Comparison of ENCODE assay signal across 26 cellular contexts in genomic region chrX:57104406-57104805, GRCh38. TPM values are rescaled to one million over a fixed set of nuclear protein-coding genes. Genes with fewer than 3 reads are reported as not detected.
DNase-seq lines count a peak whose midpoint lies in the region; ATAC-seq and TF ChIP-seq lines count a peak whose summit lies in the region.
"Had no signal": no experiment of that assay in that cellular context is flagged by ENCODE, and none has a peak within 500 bp of the region (broad histone marks: within the 10 kb centered on the region; RNA-seq: fewer than 3 reads in every experiment).

No MANE protein-coding gene starts in this region.

- no peaks in the 10 kb centered on the region for H3F3A ChIP-seq in SK-N-SH (replicated peaks; ENCODE audit: insufficient read depth)

- DNase-seq in SK-N-SH (no peak), KBM-7 (peak; percentile 7), dermis blood vessel endothelial cell (peak; percentile 1), transverse colon (peak; percentile 15), GM19238 (ENCODE audit: insufficient read length, low spot score) (no peak), HAP-1 (ENCODE audit: low spot score in 2 of 2) (no peak)
- DNase-seq: 8988T; CD4-positive, CD25-positive, alpha-beta regulatory T cell; COR-L47; DMS53; GF-D8; IMR-90; NCI-H1048; NCI-H1417; NCI-H1694; NCI-H2029 treated with DMSO at 0.1 percent for 48 hours; NCI-H2171 treated with DMSO at 0.1 percent for 48 hours; NCI-H524; NK-92 treated with Interleukin-12 subunit alpha and Interleukin-12 subunit beta, amount 100 ng/mL, for 24 hours; PC-9; SHP77; SW 1271 had no signal

- CTCF ChIA-PET in SK-N-SH (lab: Yijun Ruan, JAX) = interaction anchor here (1.4 kb wide), 1 partner anchor 126 kb away, joined by 3 read pairs; no protein-coding TSS in a partner anchor

- POLR2A ChIA-PET in SK-N-SH (lab: Yijun Ruan, JAX) = no interaction called here

- TF ChIP-seq CTCF in SK-N-SH (IDR thresholded peaks at IDR 0.05) = no peak; the same call in 1 of the 2 replicates
- TF ChIP-seq CTCF in transverse colon (IDR thresholded peaks at IDR 0.05) = peak in 2 of 5 experiments; percentile 10 to 40

- in situ Hi-C loops in KBM-7 (cut with MboI; ENCODE audit: low pct_unique_long_range_greater_than_20kb, low sequenced_read_pairs) (loop anchor here (25.0 kb wide), 2 partner anchors 108 to 483 kb away; partner anchors contain the start of gene ZXDB), transverse colon (cut with MboI; ENCODE audit: low pct_ligation_motif_present in 1 of 4, low pct_unique_long_range_greater_than_20kb in 1 of 4, low sequenced_read_pairs in 3 of 4) (no loop called here), HAP-1 (cut with MboI; ENCODE audit: low sequenced_read_pairs) (no loop called here)

- H3K9me2 ChIP-seq in SK-N-SH = no peaks in the 10 kb centered on the region

- H3K36me3 ChIP-seq in SK-N-SH (replicated peaks in 1 of 2; ENCODE audit: control insufficient read depth in 1 of 2, insufficient read depth in 2 of 2, low read length in 1 of 2) = no peaks in the 10 kb centered on the region
- no peaks in the 10 kb centered on the region for H3K36me3 ChIP-seq in transverse colon
- H3K36me3 ChIP-seq in HAP-1 (replicated peaks) = peaks cover 3% of the 10 kb centered on the region; the same call in 1 of the 2 replicates

- H3K27me3 ChIP-seq in SK-N-SH (ENCODE audit: insufficient read depth) (no peaks in the 10 kb centered on the region), transverse colon (no peaks in the 10 kb centered on the region), HAP-1 (ENCODE audit: low read depth) (no peaks in the 10 kb centered on the region)

- H3K9me3 ChIP-seq in SK-N-SH (no peaks in the 10 kb centered on the region), transverse colon (no peaks in the 10 kb centered on the region), HAP-1 (no peaks in the 10 kb centered on the region)

- H3K79me2 ChIP-seq in SK-N-SH (ENCODE audit: insufficient read depth) = no peaks in the 10 kb centered on the region

- H3K4me1 ChIP-seq in SK-N-SH (ENCODE audit: control insufficient read depth in 1 of 2, insufficient read depth in 2 of 2, low read depth in 1 of 2, low read length in 1 of 2) (no peaks in the 10 kb centered on the region), transverse colon (no peaks in the 10 kb centered on the region), HAP-1 (peaks cover 4% of the 10 kb centered on the region)
- H3K4me1 ChIP-seq: BLaER1 had no signal

- H2AFZ ChIP-seq in SK-N-SH (ENCODE audit: low read depth) = no peak overlapping the region
- H2AFZ ChIP-seq: PC-9 had no signal

- no peak for TF ChIP-seq EP300 in SK-N-SH (IDR thresholded peaks at IDR 0.05; ENCODE audit: borderline replicate concordance in 1 of 2, low read depth in 1 of 2, low read length in 1 of 2)
- no peak for TF ChIP-seq EP300 in transverse colon (IDR thresholded peaks at IDR 0.05; ENCODE audit: low read depth)

- no peak overlapping the region for H3K4me2 ChIP-seq in SK-N-SH
- H3K4me2 ChIP-seq: BLaER1, PC-9 had no signal

- no peak for ATAC-seq in SK-N-SH treated with all-trans-retinoic acid at 6 μM for 48 hours
- no peak for ATAC-seq in GM19397 (IDR thresholded peaks at IDR 0.05; ENCODE audit: unreplicated experiment)

- H3K27ac ChIP-seq in SK-N-SH (ENCODE audit: low read depth in 2 of 2, low read length in 1 of 2) = no peak overlapping the region
- no peak overlapping the region for H3K27ac ChIP-seq in transverse colon
- H3K27ac ChIP-seq: BLaER1, PC-9, RWPE1 had no signal

- TF ChIP-seq POLR2A in transverse colon (IDR thresholded peaks at IDR 0.05) = no peak

- H3K4me3 ChIP-seq in SK-N-SH (ENCODE audit: low read depth in 2 of 2, low read length in 1 of 2) = no peak overlapping the region
- H3K4me3 ChIP-seq in transverse colon = no peak overlapping the region
- H3K4me3 ChIP-seq in HAP-1 = no peak overlapping the region
- H3K4me3 ChIP-seq: BLaER1, PC-9 had no signal

- WGBS in SK-N-SH (ENCODE audit: low lambda C conversion rate) = 48% methylated on average over 4 of the region's 4 CpGs
- 58% methylated on average over 4 of the region's 4 CpGs; no CpG with 5 or more reads in 1 of the 2 donors for WGBS in transverse colon (ENCODE audit: low coverage in 1 of 2), 2 donors

- intact Hi-C loops in transverse colon (cut with DNase I; ENCODE audit: low total_unique reads) = no loop called here

- no peak overlapping the region for H3K9ac ChIP-seq in SK-N-SH
- H3K9ac ChIP-seq: BLaER1 had no signal

- TF ChIP-seq RAD21 in SK-N-SH (IDR thresholded peaks at IDR 0.05; ENCODE audit: low read length) = peak; percentile 8; the same call in 1 of the 2 replicates

- H4K20me1 ChIP-seq in SK-N-SH (ENCODE audit: insufficient read depth) = no peaks in the 10 kb centered on the region
- H4K20me1 ChIP-seq: BLaER1 had no signal

TF ChIP-seq in SK-N-SH, 30 proteins besides CTCF, POLR2A, EP300 and RAD21:
- TF ChIP-seq, protein P1, sequence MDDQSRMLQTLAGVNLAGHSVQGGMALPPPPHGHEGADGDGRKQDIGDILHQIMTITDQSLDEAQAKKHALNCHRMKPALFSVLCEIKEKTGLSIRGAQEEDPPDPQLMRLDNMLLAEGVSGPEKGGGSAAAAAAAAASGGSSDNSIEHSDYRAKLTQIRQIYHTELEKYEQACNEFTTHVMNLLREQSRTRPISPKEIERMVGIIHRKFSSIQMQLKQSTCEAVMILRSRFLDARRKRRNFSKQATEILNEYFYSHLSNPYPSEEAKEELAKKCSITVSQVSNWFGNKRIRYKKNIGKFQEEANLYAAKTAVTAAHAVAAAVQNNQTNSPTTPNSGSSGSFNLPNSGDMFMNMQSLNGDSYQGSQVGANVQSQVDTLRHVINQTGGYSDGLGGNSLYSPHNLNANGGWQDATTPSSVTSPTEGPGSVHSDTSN (IDR thresholded peaks at IDR 0.05) = no peak
- TF ChIP-seq RXRA (IDR thresholded peaks at IDR 0.05; ENCODE audit: borderline replicate concordance, low read depth) (no peak), GABPA (IDR thresholded peaks at IDR 0.05; ENCODE audit: low read depth) (no peak), ELF1 (IDR thresholded peaks at IDR 0.05) (no peak)

TF ChIP-seq in SK-N-SH treated with all-trans-retinoic acid at 6 μM for 48 hours, 23 proteins besides CTCF, POLR2A, EP300 and RAD21 (continues in another document):
- TF ChIP-seq TOX (CRISPR knock-in tag; IDR thresholded peaks at IDR 0.05; ENCODE audit: borderline replicate concordance) (no peak), ESRRG (CRISPR knock-in tag; IDR thresholded peaks at IDR 0.05) (no peak), GLIS3 (CRISPR knock-in tag; IDR thresholded peaks at IDR 0.05) (no peak), ZNF565 (CRISPR knock-in tag; conservative IDR thresholded peaks at IDR 0.05; ENCODE audit: low read depth) (no peak), ZFP3 (CRISPR knock-in tag; IDR thresholded peaks at IDR 0.05) (no peak), CSDC2 (CRISPR knock-in tag; IDR thresholded peaks at IDR 0.05) (no peak), BACH2 (CRISPR knock-in tag; IDR thresholded peaks at IDR 0.05; ENCODE audit: borderline replicate concordance) (no peak), SNAI2 (CRISPR knock-in tag; IDR thresholded peaks at IDR 0.05) (no peak)
- TF ChIP-seq, protein P2, sequence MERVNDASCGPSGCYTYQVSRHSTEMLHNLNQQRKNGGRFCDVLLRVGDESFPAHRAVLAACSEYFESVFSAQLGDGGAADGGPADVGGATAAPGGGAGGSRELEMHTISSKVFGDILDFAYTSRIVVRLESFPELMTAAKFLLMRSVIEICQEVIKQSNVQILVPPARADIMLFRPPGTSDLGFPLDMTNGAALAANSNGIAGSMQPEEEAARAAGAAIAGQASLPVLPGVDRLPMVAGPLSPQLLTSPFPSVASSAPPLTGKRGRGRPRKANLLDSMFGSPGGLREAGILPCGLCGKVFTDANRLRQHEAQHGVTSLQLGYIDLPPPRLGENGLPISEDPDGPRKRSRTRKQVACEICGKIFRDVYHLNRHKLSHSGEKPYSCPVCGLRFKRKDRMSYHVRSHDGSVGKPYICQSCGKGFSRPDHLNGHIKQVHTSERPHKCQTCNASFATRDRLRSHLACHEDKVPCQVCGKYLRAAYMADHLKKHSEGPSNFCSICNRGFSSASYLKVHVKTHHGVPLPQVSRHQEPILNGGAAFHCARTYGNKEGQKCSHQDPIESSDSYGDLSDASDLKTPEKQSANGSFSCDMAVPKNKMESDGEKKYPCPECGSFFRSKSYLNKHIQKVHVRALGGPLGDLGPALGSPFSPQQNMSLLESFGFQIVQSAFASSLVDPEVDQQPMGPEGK (CRISPR knock-in tag; IDR thresholded peaks at IDR 0.05; ENCODE audit: borderline replicate concordance) = no peak
- TF ChIP-seq, protein P3, sequence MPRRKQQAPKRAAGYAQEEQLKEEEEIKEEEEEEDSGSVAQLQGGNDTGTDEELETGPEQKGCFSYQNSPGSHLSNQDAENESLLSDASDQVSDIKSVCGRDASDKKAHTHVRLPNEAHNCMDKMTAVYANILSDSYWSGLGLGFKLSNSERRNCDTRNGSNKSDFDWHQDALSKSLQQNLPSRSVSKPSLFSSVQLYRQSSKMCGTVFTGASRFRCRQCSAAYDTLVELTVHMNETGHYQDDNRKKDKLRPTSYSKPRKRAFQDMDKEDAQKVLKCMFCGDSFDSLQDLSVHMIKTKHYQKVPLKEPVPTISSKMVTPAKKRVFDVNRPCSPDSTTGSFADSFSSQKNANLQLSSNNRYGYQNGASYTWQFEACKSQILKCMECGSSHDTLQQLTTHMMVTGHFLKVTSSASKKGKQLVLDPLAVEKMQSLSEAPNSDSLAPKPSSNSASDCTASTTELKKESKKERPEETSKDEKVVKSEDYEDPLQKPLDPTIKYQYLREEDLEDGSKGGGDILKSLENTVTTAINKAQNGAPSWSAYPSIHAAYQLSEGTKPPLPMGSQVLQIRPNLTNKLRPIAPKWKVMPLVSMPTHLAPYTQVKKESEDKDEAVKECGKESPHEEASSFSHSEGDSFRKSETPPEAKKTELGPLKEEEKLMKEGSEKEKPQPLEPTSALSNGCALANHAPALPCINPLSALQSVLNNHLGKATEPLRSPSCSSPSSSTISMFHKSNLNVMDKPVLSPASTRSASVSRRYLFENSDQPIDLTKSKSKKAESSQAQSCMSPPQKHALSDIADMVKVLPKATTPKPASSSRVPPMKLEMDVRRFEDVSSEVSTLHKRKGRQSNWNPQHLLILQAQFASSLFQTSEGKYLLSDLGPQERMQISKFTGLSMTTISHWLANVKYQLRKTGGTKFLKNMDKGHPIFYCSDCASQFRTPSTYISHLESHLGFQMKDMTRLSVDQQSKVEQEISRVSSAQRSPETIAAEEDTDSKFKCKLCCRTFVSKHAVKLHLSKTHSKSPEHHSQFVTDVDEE (CRISPR knock-in tag; IDR thresholded peaks at IDR 0.05) = no peak

RNA-seq across cellular contexts. Expression of gene SPIN2B, which starts 16.9 kb away (rescaled TPM):
- polyA plus RNA-seq in SK-N-SH (2012; rRNA removed) = 16.9 and 20.2 TPM in 2 replicates
- polyA plus RNA-seq in SK-N-SH (2012; cell fraction: cytosol; rRNA removed) = 16.3 and 20.5 TPM in 2 replicates
- 46.1 and 53.6 TPM in 2 replicates for polyA plus RNA-seq in SK-N-SH (2012; cell fraction: nucleus; rRNA removed)
- total RNA-seq in dermis blood vessel endothelial cell = 8.7 and 9.9 TPM in 2 replicates
- 10 to 100 TPM in 2 of 4 donors, 1 to 10 TPM in 1, not detected in 1; 8.6 to 19.8 (median 19.7) TPM for total RNA-seq in transverse colon

RNA-seq across cellular contexts. Expression of gene SPIN2A, which starts 32.8 kb away (rescaled TPM):
- polyA plus RNA-seq in SK-N-SH (2012; rRNA removed) = 0.46 and 0.67 TPM in 2 replicates
- polyA plus RNA-seq in SK-N-SH (2012; cell fraction: cytosol; rRNA removed) = 0.05 and 0.12 TPM in 2 replicates
- polyA plus RNA-seq in SK-N-SH (2012; cell fraction: nucleus; rRNA removed) = 5.7 and 6.4 TPM in 2 replicates
- total RNA-seq in dermis blood vessel endothelial cell (0.09 and 0.17 TPM in 2 replicates), transverse colon (10 to 100 TPM in 1 of 4 donors, 1 to 10 TPM in 1, under 1 TPM in 1, not detected in 1; 0.64 to 15.7 (median 1.2) TPM)

Comparison
In these comparisons a context has a peak if more than half of its experiments do, and no peak if none do; other contexts are left out.
1. DNase-seq: peak in KBM-7 (single experiment), dermis blood vessel endothelial cell (single experiment) and transverse colon (single experiment); none in SK-N-SH (single experiment), GM19238 (single experiment) and HAP-1 (0 of 2).